ENCODE assay signal across 11 cellular contexts in the genomic region with DNA sequence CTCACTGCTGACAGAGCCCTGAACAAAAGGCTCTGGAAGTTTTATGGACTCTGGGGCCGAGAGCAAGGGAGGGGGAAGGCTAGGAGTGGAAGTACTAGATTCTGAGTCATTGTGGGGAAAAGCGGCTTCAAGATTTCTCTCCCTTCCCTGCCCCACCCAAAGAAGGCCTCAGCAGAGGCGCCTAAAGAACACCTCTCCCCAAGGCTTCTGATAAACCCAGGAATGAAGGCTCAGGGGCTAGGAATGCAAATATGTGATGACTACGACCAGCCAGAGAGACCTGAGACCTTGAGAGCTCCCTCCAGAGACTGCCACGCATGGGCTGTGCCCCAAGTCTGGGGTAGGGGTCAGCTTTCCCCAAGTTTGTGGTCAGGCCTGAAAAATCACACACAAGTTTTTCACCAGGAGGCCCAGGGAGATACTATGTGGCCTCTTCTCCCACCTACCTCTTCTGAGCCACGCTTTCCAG.
DNase-seq lines count a peak whose midpoint lies in the region; ATAC-seq, FAIRE-seq and TF ChIP-seq lines count a peak whose summit lies in the region.
"Had no signal": no experiment of that assay in that cellular context is flagged by ENCODE, and none has a peak within 500 bp of the region (broad histone marks: within the 10 kb centered on the region; RNA-seq: fewer than 3 reads in every experiment).

No MANE protein-coding gene starts in this region.

- H3K4me2 ChIP-seq in A549: peak overlapping the region; percentile 82

- no peak for FAIRE-seq in A549 (lab: Jason Lieb, UNC)

- H3K9me3 ChIP-seq in A549 (no peaks in the 10 kb centered on the region), left lung (no peaks in the 10 kb centered on the region)

- CTCF ChIA-PET in A549 (lab: Yijun Ruan, JAX): interaction anchor here (0.8 to 1.5 kb wide), 5 partner anchors 12 to 273 kb away, joined by 3 to 4 read pairs (median 4); no protein-coding TSS in a partner anchor

- H3K4me3 Mint-ChIP-seq in T-helper 2 cell treated with Interferon-gamma antibody and Interleukin-4, amounts not matched to agents 5 μg/mL and 100 μg/mL, for 36 hours: no peak overlapping the region

- H3K27ac ChIP-seq in A549: peak overlapping the region; percentile 96 to 99
- peak overlapping the region; percentile 77 to 88 for H3K27ac ChIP-seq in left lung

- H3K4me1 ChIP-seq in A549 (peaks cover 81% of the 10 kb centered on the region), left lung (peaks cover 39 to 98% of the 10 kb centered on the region in 2 donors)

- peaks cover 32% of the 10 kb centered on the region for H3K27me3 Mint-ChIP-seq in T-helper 2 cell treated with Interferon-gamma antibody and Interleukin-4, amounts not matched to agents 5 μg/mL and 100 μg/mL, for 36 hours (ENCODE audit: low read depth)

- H3K9me3 Mint-ChIP-seq in T-helper 2 cell treated with Interferon-gamma antibody and Interleukin-4, amounts not matched to agents 5 μg/mL and 100 μg/mL, for 36 hours: peaks cover 5% of the 10 kb centered on the region

- H3K4me3 ChIP-seq in A549 (no peak overlapping the region), HFF-Myc (replicated peaks; ENCODE audit: low read depth, low read length) (no peak overlapping the region), left lung (no peak overlapping the region)

- TF ChIP-seq POLR2A in A549 (IDR thresholded peaks at IDR 0.05; ENCODE audit: low read length): no peak

- peaks cover 37% of the 10 kb centered on the region for H3K4me1 Mint-ChIP-seq in T-helper 2 cell treated with Interferon-gamma antibody and Interleukin-4, amounts not matched to agents 5 μg/mL and 100 μg/mL, for 36 hours (ENCODE audit: low read depth)

- DNase-seq in A549 (ENCODE audit: low read depth in 1 of 2, low spot score in 1 of 2): peak; percentile 79 to 84
- DNase-seq in HFF-Myc (ENCODE audit: extremely low read depth, low read depth): peak; percentile 69
- peak; percentile 98 for DNase-seq in amniotic epithelial cell (ENCODE audit: low read depth)
- DNase-seq in left lung: no peak
- DNase-seq in mesenteric fat pad (ENCODE audit: low spot score): no peak
- DNase-seq in left lobe of liver (ENCODE audit: low spot score): no peak
- DNase-seq in T-helper 2 cell treated with Interferon-gamma antibody and Interleukin-4, amounts not matched to agents 5 μg/mL and 100 μg/mL, for 36 hours (ENCODE audit: low spot score): no peak
- DNase-seq in pons (ENCODE audit: low spot score): no peak
- DNase-seq: activated gamma-delta T cell, DMS153 had no signal

- ATAC-seq in A549 (peak; percentile 9 to 54; a peak in 4 of 6 replicates), left lung (peak; percentile 54), left lobe of liver (no peak)
- ATAC-seq: Right ventricle myocardium inferior had no signal

- peaks cover 2% of the 10 kb centered on the region for H3K36me3 Mint-ChIP-seq in T-helper 2 cell treated with Interferon-gamma antibody and Interleukin-4, amounts not matched to agents 5 μg/mL and 100 μg/mL, for 36 hours (ENCODE audit: low read depth)

- peak in 1 of 2 experiments; percentile 42; a peak in 3 of 5 replicates for TF ChIP-seq RAD21 in A549 (conservative IDR thresholded peaks at IDR 0.05 in 1 of 2, IDR thresholded peaks at IDR 0.05 in 1 of 2)

- POLR2A ChIA-PET in A549 (lab: Yijun Ruan, JAX): interaction anchor here (0.8 to 7.6 kb wide), 3 partner anchors 27 to 197 kb away, joined by 3 to 107 read pairs (median 3); partner anchors contain the start of gene HIF1A

- no peaks in the 10 kb centered on the region for H3K27me3 ChIP-seq in left lung

- TF ChIP-seq CTCF in A549 (IDR thresholded peaks at IDR 0.05) (no peak), HFF-Myc (IDR thresholded peaks at IDR 0.05; ENCODE audit: low read depth, low read length, missing control alignments) (no peak), left lung (IDR thresholded peaks at IDR 0.05) (no peak)

- no peaks in the 10 kb centered on the region for H3K36me3 ChIP-seq in left lung

- no peak overlapping the region for H3K27ac Mint-ChIP-seq in T-helper 2 cell treated with Interferon-gamma antibody and Interleukin-4, amounts not matched to agents 5 μg/mL and 100 μg/mL, for 36 hours

- 15% methylated on average over 6 of the region's 6 CpGs for WGBS in A549 (ENCODE audit: missing lambda C conversion rate)

- TF ChIP-seq EP300 in A549 (IDR thresholded peaks at IDR 0.05): peak in 1 of 2 experiments; percentile 63; a peak in 1 of 5 replicates

- intact Hi-C loops in left lung (cut with DNase I): loop anchor here in 1 of 2 donors (10.0 kb wide), 2 partner anchors 90 to 130 kb away; partner anchors contain the start of gene HIF1A

TF ChIP-seq in A549, 52 proteins besides CTCF, POLR2A, EP300 and RAD21:
- TF ChIP-seq ZNF302 (CRISPR knock-in tag; IDR thresholded peaks at IDR 0.05): no peak
- peak; percentile 75; the same call in 1 of the 2 replicates for TF ChIP-seq HOXB5 (CRISPR knock-in tag; IDR thresholded peaks at IDR 0.05)
- TF ChIP-seq GATA3 (IDR thresholded peaks at IDR 0.05; ENCODE audit: borderline replicate concordance): peak; percentile 56; the same call in 1 of the 2 replicates
- no peak for TF ChIP-seq HES2 (IDR thresholded peaks at IDR 0.05)
- TF ChIP-seq FOSL2 (IDR thresholded peaks at IDR 0.05): peak; percentile 46
- peak; percentile 86 for TF ChIP-seq FOSL2 (CRISPR knock-in tag; IDR thresholded peaks at IDR 0.05)
- TF ChIP-seq SMC3 (IDR thresholded peaks at IDR 0.05): peak; percentile 25; the same call in 2 of the 3 replicates
- TF ChIP-seq JUN (IDR thresholded peaks at IDR 0.05): peak; percentile 38 to 62; a peak in 1 of 5 replicates
- no peak for TF ChIP-seq HMGXB4 (CRISPR knock-in tag; IDR thresholded peaks at IDR 0.05; ENCODE audit: borderline replicate concordance)
- TF ChIP-seq HOXB13 (CRISPR knock-in tag; IDR thresholded peaks at IDR 0.05; ENCODE audit: low read depth): peak; percentile 30; the same call in 1 of the 2 replicates
- peak; percentile 63 for TF ChIP-seq JUNB (IDR thresholded peaks at IDR 0.05)
- TF ChIP-seq HEYL (CRISPR knock-in tag; IDR thresholded peaks at IDR 0.05): no peak
- TF ChIP-seq, protein P1, sequence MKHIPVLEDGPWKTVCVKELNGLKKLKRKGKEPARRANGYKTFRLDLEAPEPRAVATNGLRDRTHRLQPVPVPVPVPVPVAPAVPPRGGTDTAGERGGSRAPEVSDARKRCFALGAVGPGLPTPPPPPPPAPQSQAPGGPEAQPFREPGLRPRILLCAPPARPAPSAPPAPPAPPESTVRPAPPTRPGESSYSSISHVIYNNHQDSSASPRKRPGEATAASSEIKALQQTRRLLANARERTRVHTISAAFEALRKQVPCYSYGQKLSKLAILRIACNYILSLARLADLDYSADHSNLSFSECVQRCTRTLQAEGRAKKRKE (CRISPR knock-in tag; IDR thresholded peaks at IDR 0.05; ENCODE audit: low read depth): peak; percentile 41; the same call in 1 of the 2 replicates
- TF ChIP-seq MAX (IDR thresholded peaks at IDR 0.05): peak; percentile 64; the same call in 1 of the 2 replicates
TF ChIP-seq in A549: peak in this region for 9.

Comparison
In these comparisons a context has a peak if more than half of its experiments do, and no peak if none do; other contexts are left out.
1. DNase-seq: peak in A549 (2 of 2), HFF-Myc (single experiment) and amniotic epithelial cell (single experiment); none in left lung (0 of 2), mesenteric fat pad (single experiment), left lobe of liver (single experiment), T-helper 2 cell treated with Interferon-gamma antibody and Interleukin-4, amounts not matched to agents 5 μg/mL and 100 μg/mL, for 36 hours (single experiment) and pons (single experiment).